Comparison of ENCODE assay signal across 8 cellular contexts in genomic region chr15:82047493-82048446, GRCh38. TPM values are rescaled to one million over a fixed set of nuclear protein-coding genes. Genes with fewer than 3 reads are reported as not detected.
DNase-seq lines count a peak whose midpoint lies in the region; ATAC-seq and TF ChIP-seq lines count a peak whose summit lies in the region.

No MANE protein-coding gene starts in this region.

- DNase-seq in activated naive CD4-positive, alpha-beta T cell treated with Interleukin-2 at 50 U/mL for 16 hours, result no peak
- DNase-seq in Panc1 (ENCODE audit: low read depth, low spot score), result no peak
- DNase-seq in epithelial cell of esophagus (ENCODE audit: low read depth), result peak; percentile 54
- DNase-seq in naive thymus-derived CD8-positive, alpha-beta T cell, result no peak
- DNase-seq in posterior vena cava (ENCODE audit: low spot score), result no peak
- DNase-seq in DMS79 treated with DMSO at 0.1 percent for 48 hours (lab: John Stamatoyannopoulos, UW), result no peak
- no peak for DNase-seq in T-helper 9 cell

- no peak; the same call in 1 of the 2 replicates for ATAC-seq in Panc1
- ATAC-seq in naive thymus-derived CD8-positive, alpha-beta T cell, result peak in 1 of 2 donors; percentile 11

- no peaks in the 10 kb centered on the region for H3K36me3 Mint-ChIP-seq in activated naive CD4-positive, alpha-beta T cell treated with anti-CD3 and anti-CD28 coated beads, Interleukin-2, amount 50 U/mL, for 24 hours
- no peaks in the 10 kb centered on the region for H3K36me3 Mint-ChIP-seq in naive thymus-derived CD8-positive, alpha-beta T cell

- no TSS peak for BruUV-seq in Panc1 (replicated peaks; lab: Mats Ljungman, UMichigan)

- POLR2A ChIA-PET in Panc1 (lab: Charles Lee), result interaction anchor here (0.6 to 0.7 kb wide), 2 partner anchors 585 to 998 kb away, joined by 3 read pairs; no protein-coding TSS in a partner anchor
- POLR2A ChIA-PET in naive thymus-derived CD8-positive, alpha-beta T cell (lab: Charles Lee), result interaction anchor here (0.5 kb wide), 1 partner anchor 252 kb away, joined by 3 read pairs; no protein-coding TSS in a partner anchor

- peak; percentile 42; the same call in 1 of the 2 replicates for TF ChIP-seq CTCF in Panc1 (IDR thresholded peaks at IDR 0.05)
- no peak for TF ChIP-seq CTCF in epithelial cell of esophagus (IDR thresholded peaks at IDR 0.05; ENCODE audit: insufficient read depth, low read depth, low read length, missing control alignments)

- H3K4me1 ChIP-seq in Panc1 (ENCODE audit: control insufficient read depth, insufficient read depth, low read length), result peaks cover 4% of the 10 kb centered on the region; the same call in 1 of the 2 replicates

- peak overlapping the region; percentile 73 to 90 for H3K4me3 ChIP-seq in Panc1 (ENCODE audit: low read depth in 2 of 2, low read length in 2 of 2)
- H3K4me3 ChIP-seq in epithelial cell of esophagus (ENCODE audit: low read length), result peak overlapping the region; percentile 40

- H3K4me1 Mint-ChIP-seq in activated naive CD4-positive, alpha-beta T cell treated with anti-CD3 and anti-CD28 coated beads, Interleukin-2, amount 50 U/mL, for 24 hours, result no peaks in the 10 kb centered on the region
- peaks cover 10 to 24% (median 18%) of the 10 kb centered on the region in 4 donors for H3K4me1 Mint-ChIP-seq in naive thymus-derived CD8-positive, alpha-beta T cell

- no peak overlapping the region for H3K27ac Mint-ChIP-seq in activated naive CD4-positive, alpha-beta T cell treated with anti-CD3 and anti-CD28 coated beads, Interleukin-2, amount 50 U/mL, for 24 hours
- peak overlapping the region; percentile 2 to 59 (median 22) for H3K27ac Mint-ChIP-seq in naive thymus-derived CD8-positive, alpha-beta T cell

- H3K27me3 ChIP-seq in Panc1 (ENCODE audit: control insufficient read depth, insufficient read depth, low read length), result peaks cover 10% of the 10 kb centered on the region

- H3K36me3 ChIP-seq in Panc1 (ENCODE audit: control insufficient read depth, insufficient read depth, low read length), result no peaks in the 10 kb centered on the region; the same call in 1 of the 2 replicates

- intact Hi-C loops in Panc1 (cut with micrococcal nuclease; ENCODE audit: unreplicated experiment), result loop anchor here (2.0 to 10.0 kb wide), 2 partner anchors 433 to 567 kb away; no protein-coding TSS in a partner anchor
- intact Hi-C loops in posterior vena cava (cut with DNase I), result loop anchor here in 1 of 2 donors (5.0 kb wide), 1 partner anchor 565 kb away; no protein-coding TSS in a partner anchor

- H3K27me3 Mint-ChIP-seq in activated naive CD4-positive, alpha-beta T cell treated with anti-CD3 and anti-CD28 coated beads, Interleukin-2, amount 50 U/mL, for 24 hours, result peaks cover 15% of the 10 kb centered on the region
- H3K27me3 Mint-ChIP-seq in naive thymus-derived CD8-positive, alpha-beta T cell, result peaks cover 0 to 8% (median 4%) of the 10 kb centered on the region in 5 donors

- H3K27ac ChIP-seq in Panc1 (ENCODE audit: low read length), result peak overlapping the region; percentile 72

- H3K9me3 Mint-ChIP-seq in activated naive CD4-positive, alpha-beta T cell treated with anti-CD3 and anti-CD28 coated beads, Interleukin-2, amount 50 U/mL, for 24 hours, result no peaks in the 10 kb centered on the region
- H3K9me3 Mint-ChIP-seq in naive thymus-derived CD8-positive, alpha-beta T cell, result no peaks in the 10 kb centered on the region

- in situ Hi-C loops in Panc1 (cut with HindIII; ENCODE audit: low pct_unique_long_range_greater_than_20kb, low sequenced_read_pairs), result no loop called here

- CTCF ChIA-PET in Panc1 (lab: Charles Lee), result no interaction called here

- peak overlapping the region; percentile 73 for H3K4me3 Mint-ChIP-seq in activated naive CD4-positive, alpha-beta T cell treated with anti-CD3 and anti-CD28 coated beads, Interleukin-2, amount 50 U/mL, for 24 hours
- H3K4me3 Mint-ChIP-seq in naive thymus-derived CD8-positive, alpha-beta T cell, result peak overlapping the region; percentile 74 to 95 (median 81)

- H3K9me3 ChIP-seq in Panc1 (ENCODE audit: control insufficient read depth, insufficient read depth, low read depth, low read length), result no peaks in the 10 kb centered on the region

RNA-seq across cellular contexts. Expression of gene MEX3B, which starts 2.0 kb away (rescaled TPM):
- 8.5 TPM for total RNA-seq in Panc1 (2021; ENCODE audit: unreplicated experiment)
- 7.8 TPM for polyA plus RNA-seq in Panc1 (2012; ENCODE audit: insufficient read length)
- total RNA-seq in naive thymus-derived CD8-positive, alpha-beta T cell, result 1 to 10 TPM; 1.5 to 1.8 TPM
- not detected for polyA plus RNA-seq in naive thymus-derived CD8-positive, alpha-beta T cell
- total RNA-seq in posterior vena cava, result 1 to 10 TPM; 2.4 to 2.7 TPM
